Comparison of ENCODE assay signal across 16 cellular contexts in genomic region chr4:7287274-7287917, GRCh38.
DNase-seq lines count a peak whose midpoint lies in the region; ATAC-seq and TF ChIP-seq lines count a peak whose summit lies in the region.
"Had no signal": no experiment of that assay in that cellular context is flagged by ENCODE, and none has a peak within 500 bp of the region (broad histone marks: within the 10 kb centered on the region; RNA-seq: fewer than 3 reads in every experiment).

No MANE protein-coding gene starts in this region.

- peaks cover 6% of the 10 kb centered on the region; the same call in 1 of the 2 replicates for H4K20me1 ChIP-seq in BLaER1
- peaks cover 0 to 26% (median 0%) of the 10 kb centered on the region in 11 experiments; a peak in 3 of 22 replicates for H4K20me1 ChIP-seq in BLaER1 treated with 17β-estradiol and CSF1 and Interleukin-3, amounts not matched to agents 10 nM and 100 nM

- TF ChIP-seq CTCF in WERI-Rb-1 (IDR thresholded peaks at IDR 0.05; ENCODE audit: low read depth, low read length) = no peak
- TF ChIP-seq CTCF in neural crest cell (conservative IDR thresholded peaks at IDR 0.05) = no peak

- H3K36me3 ChIP-seq in BLaER1 = no peaks in the 10 kb centered on the region
- H3K36me3 ChIP-seq in BLaER1 treated with 17β-estradiol and CSF1 and Interleukin-3, amounts not matched to agents 10 nM and 100 nM = no peaks in the 10 kb centered on the region
- H3K36me3 ChIP-seq in WERI-Rb-1 = peaks cover 28% of the 10 kb centered on the region
- H3K36me3 ChIP-seq: BE2C, HAP-1 had no signal

- H3K4me3 Mint-ChIP-seq in neural crest cell = no peak overlapping the region
- H3K4me3 Mint-ChIP-seq in activated T-helper 1 cell treated with anti-CD3 and anti-CD28 coated beads, Interleukin-12 subunit alpha, Interleukin-12 subunit beta, Interleukin-2, Interleukin-4 antibody, amounts not matched to agents 30 ng/mL and 10 ng/mL and 1 ng/mL, durations not matched to agents 14 hours and 24 hours and 36 hours = no peak overlapping the region

- H3K27me3 ChIP-seq in BLaER1 (no peaks in the 10 kb centered on the region), WERI-Rb-1 (ENCODE audit: insufficient read depth, low read depth, severe bottlenecking) (no peaks in the 10 kb centered on the region)
- H3K27me3 ChIP-seq in BLaER1 treated with 17β-estradiol and CSF1 and Interleukin-3, amounts not matched to agents 10 nM and 100 nM = peaks cover 0 to 39% (median 0%) of the 10 kb centered on the region in 11 experiments; a peak in 4 of 22 replicates
- H3K27me3 ChIP-seq: BE2C had no signal

- no peaks in the 10 kb centered on the region for H3K36me3 Mint-ChIP-seq in neural crest cell (ENCODE audit: low read depth)
- H3K36me3 Mint-ChIP-seq in activated T-helper 1 cell treated with anti-CD3 and anti-CD28 coated beads, Interleukin-12 subunit alpha, Interleukin-12 subunit beta, Interleukin-2, Interleukin-4 antibody, amounts not matched to agents 30 ng/mL and 10 ng/mL and 1 ng/mL, durations not matched to agents 14 hours and 24 hours and 36 hours (ENCODE audit: low read depth) = no peaks in the 10 kb centered on the region
- H3K36me3 Mint-ChIP-seq: CD14-positive monocyte; CD4-positive, alpha-beta memory T cell had no signal

- peaks cover 29% of the 10 kb centered on the region for H3K4me1 Mint-ChIP-seq in neural crest cell
- no peaks in the 10 kb centered on the region for H3K4me1 Mint-ChIP-seq in activated T-helper 1 cell treated with anti-CD3 and anti-CD28 coated beads, Interleukin-12 subunit alpha, Interleukin-12 subunit beta, Interleukin-2, Interleukin-4 antibody, amounts not matched to agents 30 ng/mL and 10 ng/mL and 1 ng/mL, durations not matched to agents 14 hours and 24 hours and 36 hours (ENCODE audit: low read depth)
- H3K4me1 Mint-ChIP-seq: CD14-positive monocyte; CD4-positive, alpha-beta memory T cell had no signal

- peak overlapping the region; percentile 52; the same call in 1 of the 2 replicates for H3K9ac ChIP-seq in BLaER1
- peak overlapping the region in 3 of 11 experiments; percentile 1 to 32 (median 14); a peak in 1 of 22 replicates for H3K9ac ChIP-seq in BLaER1 treated with 17β-estradiol and CSF1 and Interleukin-3, amounts not matched to agents 10 nM and 100 nM

- intact Hi-C loops in activated T-helper 1 cell treated with anti-CD3 and anti-CD28 coated beads, Interleukin-12 subunit alpha, Interleukin-12 subunit beta, Interleukin-2, Interleukin-4 antibody, amounts not matched to agents 30 ng/mL and 10 ng/mL and 1 ng/mL, durations not matched to agents 14 hours and 24 hours and 36 hours (cut with micrococcal nuclease) = no loop called here

- H3K9me3 ChIP-seq in BLaER1 = no peaks in the 10 kb centered on the region
- H3K9me3 ChIP-seq in BLaER1 treated with 17β-estradiol and CSF1 and Interleukin-3, amounts not matched to agents 10 nM and 100 nM (replicated peaks in 1 of 11) = no peaks in the 10 kb centered on the region
- H3K9me3 ChIP-seq in WERI-Rb-1 (ENCODE audit: severe bottlenecking) = no peaks in the 10 kb centered on the region
- H3K9me3 ChIP-seq: BE2C, HAP-1 had no signal

- peak overlapping the region; percentile 75 for H3K27ac Mint-ChIP-seq in neural crest cell (ENCODE audit: unreplicated experiment)
- no peak overlapping the region for H3K27ac Mint-ChIP-seq in activated T-helper 1 cell treated with anti-CD3 and anti-CD28 coated beads, Interleukin-12 subunit alpha, Interleukin-12 subunit beta, Interleukin-2, Interleukin-4 antibody, amounts not matched to agents 30 ng/mL and 10 ng/mL and 1 ng/mL, durations not matched to agents 14 hours and 24 hours and 36 hours
- H3K27ac Mint-ChIP-seq: CD14-positive monocyte; CD4-positive, alpha-beta memory T cell had no signal

- peak overlapping the region; percentile 70 for H3K4me2 ChIP-seq in BLaER1
- H3K4me2 ChIP-seq in BLaER1 treated with 17β-estradiol and CSF1 and Interleukin-3, amounts not matched to agents 10 nM and 100 nM = peak overlapping the region in 10 of 11 experiments; percentile 16 to 61 (median 42); a peak in 19 of 22 replicates

- no peaks in the 10 kb centered on the region for H3K9me3 Mint-ChIP-seq in neural crest cell
- H3K9me3 Mint-ChIP-seq in activated T-helper 1 cell treated with anti-CD3 and anti-CD28 coated beads, Interleukin-12 subunit alpha, Interleukin-12 subunit beta, Interleukin-2, Interleukin-4 antibody, amounts not matched to agents 30 ng/mL and 10 ng/mL and 1 ng/mL, durations not matched to agents 14 hours and 24 hours and 36 hours = no peaks in the 10 kb centered on the region
- H3K9me3 Mint-ChIP-seq: CD4-positive, alpha-beta memory T cell had no signal

- no peak for DNase-seq in WERI-Rb-1
- DNase-seq in neural crest cell (ENCODE audit: low read depth, low spot score) = no peak
- DNase-seq in activated T-helper 1 cell treated with anti-CD3 and anti-CD28 coated beads, Interleukin-12 subunit alpha, Interleukin-12 subunit beta, Interleukin-2, Interleukin-4 antibody, amounts not matched to agents 30 ng/mL and 10 ng/mL and 1 ng/mL, durations not matched to agents 14 hours and 24 hours and 36 hours (ENCODE audit: low spot score) = no peak
- DNase-seq in HuH-7 (ENCODE audit: low spot score) = no peak
- DNase-seq: ACHN; BE2C; Calu3; CD4-positive, alpha-beta memory T cell; DMS79 treated with DMSO at 0.1 percent for 48 hours; GF-D8 had no signal

- H3K4me3 ChIP-seq in BLaER1 (no peak overlapping the region), WERI-Rb-1 (ENCODE audit: low read depth, low read length) (no peak overlapping the region)
- no peak overlapping the region for H3K4me3 ChIP-seq in BLaER1 treated with 17β-estradiol and CSF1 and Interleukin-3, amounts not matched to agents 10 nM and 100 nM
- H3K4me3 ChIP-seq: HAP-1 had no signal

- no peaks in the 10 kb centered on the region for H3K27me3 Mint-ChIP-seq in neural crest cell (ENCODE audit: low read depth)
- no peaks in the 10 kb centered on the region for H3K27me3 Mint-ChIP-seq in activated T-helper 1 cell treated with anti-CD3 and anti-CD28 coated beads, Interleukin-12 subunit alpha, Interleukin-12 subunit beta, Interleukin-2, Interleukin-4 antibody, amounts not matched to agents 30 ng/mL and 10 ng/mL and 1 ng/mL, durations not matched to agents 14 hours and 24 hours and 36 hours (ENCODE audit: insufficient read depth)

- ATAC-seq in GM19455 (IDR thresholded peaks at IDR 0.05; ENCODE audit: unreplicated experiment) = no peak
- ATAC-seq: HepG2 had no signal

- peaks cover 76% of the 10 kb centered on the region for H3K4me1 ChIP-seq in BLaER1
- peaks cover 0 to 66% (median 46%) of the 10 kb centered on the region in 10 experiments; a peak in 18 of 20 replicates for H3K4me1 ChIP-seq in BLaER1 treated with 17β-estradiol and CSF1 and Interleukin-3, amounts not matched to agents 10 nM and 100 nM
- H3K4me1 ChIP-seq: HAP-1 had no signal

- H3K27ac ChIP-seq in BLaER1 = no peak overlapping the region
- no peak overlapping the region for H3K27ac ChIP-seq in BLaER1 treated with 17β-estradiol and CSF1 and Interleukin-3, amounts not matched to agents 10 nM and 100 nM
- H3K27ac ChIP-seq in WERI-Rb-1 = peak overlapping the region; percentile 58
